ENCODE assay signal across 2 cellular contexts in the genomic region with DNA sequence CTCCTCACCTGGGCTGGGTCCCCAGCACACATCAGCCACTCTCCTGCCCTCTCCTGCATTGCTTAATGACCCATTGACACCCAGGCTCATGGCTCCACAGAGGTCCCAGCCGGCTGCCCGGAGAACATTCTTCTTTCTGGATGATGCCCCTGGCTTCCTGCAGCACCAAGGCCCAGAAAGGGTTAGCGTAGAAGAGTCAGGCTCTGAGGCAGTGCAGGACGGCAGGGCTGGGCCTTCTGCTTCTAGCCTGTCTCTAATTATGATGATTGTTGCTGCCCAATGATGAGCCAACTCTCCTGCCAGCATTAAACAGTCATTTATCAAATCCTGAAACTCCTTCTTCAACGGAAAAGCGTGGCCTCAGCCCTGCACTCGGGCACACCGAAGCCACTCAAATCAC.
TF ChIP-seq lines count a peak whose summit lies in the region.

No MANE protein-coding gene starts in this region.

TF ChIP-seq in SK-N-SH, 30 proteins besides CTCF, POLR2A, EP300 and RAD21:
- TF ChIP-seq MEF2A (IDR thresholded peaks at IDR 0.05; ENCODE audit: borderline replicate concordance, low read depth) (no peak), NFIC (IDR thresholded peaks at IDR 0.05; ENCODE audit: borderline replicate concordance) (no peak), TAF1 (IDR thresholded peaks at IDR 0.05; ENCODE audit: borderline replicate concordance, low read depth, low read length) (no peak), TEAD4 (IDR thresholded peaks at IDR 0.05; ENCODE audit: borderline replicate concordance, insufficient read depth) (no peak), POLR2AphosphoS5 (IDR thresholded peaks at IDR 0.05; ENCODE audit: low read depth, low read length) (no peak), RXRA (IDR thresholded peaks at IDR 0.05; ENCODE audit: borderline replicate concordance, low read depth) (no peak), GABPA (IDR thresholded peaks at IDR 0.05; ENCODE audit: low read depth) (no peak), ELF1 (IDR thresholded peaks at IDR 0.05) (no peak)
- TF ChIP-seq, protein P1, sequence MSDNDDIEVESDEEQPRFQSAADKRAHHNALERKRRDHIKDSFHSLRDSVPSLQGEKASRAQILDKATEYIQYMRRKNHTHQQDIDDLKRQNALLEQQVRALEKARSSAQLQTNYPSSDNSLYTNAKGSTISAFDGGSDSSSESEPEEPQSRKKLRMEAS (IDR thresholded peaks at IDR 0.05; ENCODE audit: low read depth) = no peak
- TF ChIP-seq, protein P2, sequence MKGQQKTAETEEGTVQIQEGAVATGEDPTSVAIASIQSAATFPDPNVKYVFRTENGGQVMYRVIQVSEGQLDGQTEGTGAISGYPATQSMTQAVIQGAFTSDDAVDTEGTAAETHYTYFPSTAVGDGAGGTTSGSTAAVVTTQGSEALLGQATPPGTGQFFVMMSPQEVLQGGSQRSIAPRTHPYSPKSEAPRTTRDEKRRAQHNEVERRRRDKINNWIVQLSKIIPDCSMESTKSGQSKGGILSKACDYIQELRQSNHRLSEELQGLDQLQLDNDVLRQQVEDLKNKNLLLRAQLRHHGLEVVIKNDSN (IDR thresholded peaks at IDR 0.05; ENCODE audit: borderline replicate concordance, low read depth) = no peak
- TF ChIP-seq, protein P3, sequence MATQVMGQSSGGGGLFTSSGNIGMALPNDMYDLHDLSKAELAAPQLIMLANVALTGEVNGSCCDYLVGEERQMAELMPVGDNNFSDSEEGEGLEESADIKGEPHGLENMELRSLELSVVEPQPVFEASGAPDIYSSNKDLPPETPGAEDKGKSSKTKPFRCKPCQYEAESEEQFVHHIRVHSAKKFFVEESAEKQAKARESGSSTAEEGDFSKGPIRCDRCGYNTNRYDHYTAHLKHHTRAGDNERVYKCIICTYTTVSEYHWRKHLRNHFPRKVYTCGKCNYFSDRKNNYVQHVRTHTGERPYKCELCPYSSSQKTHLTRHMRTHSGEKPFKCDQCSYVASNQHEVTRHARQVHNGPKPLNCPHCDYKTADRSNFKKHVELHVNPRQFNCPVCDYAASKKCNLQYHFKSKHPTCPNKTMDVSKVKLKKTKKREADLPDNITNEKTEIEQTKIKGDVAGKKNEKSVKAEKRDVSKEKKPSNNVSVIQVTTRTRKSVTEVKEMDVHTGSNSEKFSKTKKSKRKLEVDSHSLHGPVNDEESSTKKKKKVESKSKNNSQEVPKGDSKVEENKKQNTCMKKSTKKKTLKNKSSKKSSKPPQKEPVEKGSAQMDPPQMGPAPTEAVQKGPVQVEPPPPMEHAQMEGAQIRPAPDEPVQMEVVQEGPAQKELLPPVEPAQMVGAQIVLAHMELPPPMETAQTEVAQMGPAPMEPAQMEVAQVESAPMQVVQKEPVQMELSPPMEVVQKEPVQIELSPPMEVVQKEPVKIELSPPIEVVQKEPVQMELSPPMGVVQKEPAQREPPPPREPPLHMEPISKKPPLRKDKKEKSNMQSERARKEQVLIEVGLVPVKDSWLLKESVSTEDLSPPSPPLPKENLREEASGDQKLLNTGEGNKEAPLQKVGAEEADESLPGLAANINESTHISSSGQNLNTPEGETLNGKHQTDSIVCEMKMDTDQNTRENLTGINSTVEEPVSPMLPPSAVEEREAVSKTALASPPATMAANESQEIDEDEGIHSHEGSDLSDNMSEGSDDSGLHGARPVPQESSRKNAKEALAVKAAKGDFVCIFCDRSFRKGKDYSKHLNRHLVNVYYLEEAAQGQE (IDR thresholded peaks at IDR 0.05; ENCODE audit: low read depth, low read length) = no peak
- TF ChIP-seq, protein P4, sequence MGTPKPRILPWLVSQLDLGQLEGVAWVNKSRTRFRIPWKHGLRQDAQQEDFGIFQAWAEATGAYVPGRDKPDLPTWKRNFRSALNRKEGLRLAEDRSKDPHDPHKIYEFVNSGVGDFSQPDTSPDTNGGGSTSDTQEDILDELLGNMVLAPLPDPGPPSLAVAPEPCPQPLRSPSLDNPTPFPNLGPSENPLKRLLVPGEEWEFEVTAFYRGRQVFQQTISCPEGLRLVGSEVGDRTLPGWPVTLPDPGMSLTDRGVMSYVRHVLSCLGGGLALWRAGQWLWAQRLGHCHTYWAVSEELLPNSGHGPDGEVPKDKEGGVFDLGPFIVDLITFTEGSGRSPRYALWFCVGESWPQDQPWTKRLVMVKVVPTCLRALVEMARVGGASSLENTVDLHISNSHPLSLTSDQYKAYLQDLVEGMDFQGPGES (IDR thresholded peaks at IDR 0.05; ENCODE audit: low read depth, low read length) = no peak
- TF ChIP-seq, protein P5, sequence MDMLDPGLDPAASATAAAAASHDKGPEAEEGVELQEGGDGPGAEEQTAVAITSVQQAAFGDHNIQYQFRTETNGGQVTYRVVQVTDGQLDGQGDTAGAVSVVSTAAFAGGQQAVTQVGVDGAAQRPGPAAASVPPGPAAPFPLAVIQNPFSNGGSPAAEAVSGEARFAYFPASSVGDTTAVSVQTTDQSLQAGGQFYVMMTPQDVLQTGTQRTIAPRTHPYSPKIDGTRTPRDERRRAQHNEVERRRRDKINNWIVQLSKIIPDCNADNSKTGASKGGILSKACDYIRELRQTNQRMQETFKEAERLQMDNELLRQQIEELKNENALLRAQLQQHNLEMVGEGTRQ (IDR thresholded peaks at IDR 0.05; ENCODE audit: borderline replicate concordance, low read depth, low read length) = no peak
- TF ChIP-seq, protein P6, sequence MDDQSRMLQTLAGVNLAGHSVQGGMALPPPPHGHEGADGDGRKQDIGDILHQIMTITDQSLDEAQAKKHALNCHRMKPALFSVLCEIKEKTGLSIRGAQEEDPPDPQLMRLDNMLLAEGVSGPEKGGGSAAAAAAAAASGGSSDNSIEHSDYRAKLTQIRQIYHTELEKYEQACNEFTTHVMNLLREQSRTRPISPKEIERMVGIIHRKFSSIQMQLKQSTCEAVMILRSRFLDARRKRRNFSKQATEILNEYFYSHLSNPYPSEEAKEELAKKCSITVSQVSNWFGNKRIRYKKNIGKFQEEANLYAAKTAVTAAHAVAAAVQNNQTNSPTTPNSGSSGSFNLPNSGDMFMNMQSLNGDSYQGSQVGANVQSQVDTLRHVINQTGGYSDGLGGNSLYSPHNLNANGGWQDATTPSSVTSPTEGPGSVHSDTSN (IDR thresholded peaks at IDR 0.05) = no peak

TF ChIP-seq in SK-N-SH treated with all-trans-retinoic acid at 6 μM for 48 hours, 23 proteins besides CTCF, POLR2A, EP300 and RAD21:
- TF ChIP-seq GLIS3 (CRISPR knock-in tag; IDR thresholded peaks at IDR 0.05) (no peak), TCF4 (CRISPR knock-in tag; IDR thresholded peaks at IDR 0.05; ENCODE audit: borderline replicate concordance) (no peak)
- TF ChIP-seq, protein P7, sequence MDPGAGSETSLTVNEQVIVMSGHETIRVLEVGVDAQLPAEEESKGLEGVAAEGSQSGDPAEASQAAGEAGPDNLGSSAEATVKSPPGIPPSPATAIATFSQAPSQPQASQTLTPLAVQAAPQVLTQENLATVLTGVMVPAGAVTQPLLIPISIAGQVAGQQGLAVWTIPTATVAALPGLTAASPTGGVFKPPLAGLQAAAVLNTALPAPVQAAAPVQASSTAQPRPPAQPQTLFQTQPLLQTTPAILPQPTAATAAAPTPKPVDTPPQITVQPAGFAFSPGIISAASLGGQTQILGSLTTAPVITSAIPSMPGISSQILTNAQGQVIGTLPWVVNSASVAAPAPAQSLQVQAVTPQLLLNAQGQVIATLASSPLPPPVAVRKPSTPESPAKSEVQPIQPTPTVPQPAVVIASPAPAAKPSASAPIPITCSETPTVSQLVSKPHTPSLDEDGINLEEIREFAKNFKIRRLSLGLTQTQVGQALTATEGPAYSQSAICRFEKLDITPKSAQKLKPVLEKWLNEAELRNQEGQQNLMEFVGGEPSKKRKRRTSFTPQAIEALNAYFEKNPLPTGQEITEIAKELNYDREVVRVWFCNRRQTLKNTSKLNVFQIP (CRISPR knock-in tag; IDR thresholded peaks at IDR 0.05; ENCODE audit: borderline replicate concordance, low read depth) = no peak
TF ChIP-seq in SK-N-SH treated with all-trans-retinoic acid at 6 μM for 48 hours: peak in this region for 0.
